9 cellular contexts compared by ENCODE assay signal in genomic region chr4:184096561-184097239, GRCh38.
DNase-seq lines count a peak whose midpoint lies in the region; ATAC-seq and TF ChIP-seq lines count a peak whose summit lies in the region.
"Had no signal": no experiment of that assay in that cellular context is flagged by ENCODE, and none has a peak within 500 bp of the region (broad histone marks: within the 10 kb centered on the region; RNA-seq: fewer than 3 reads in every experiment).

No MANE protein-coding gene starts in this region.

- H3K9me3 ChIP-seq in duodenal mucosa (ENCODE audit: control insufficient read depth in 1 of 2, low read length in 2 of 2) (no peaks in the 10 kb centered on the region), vagina (no peaks in the 10 kb centered on the region), body of pancreas (no peaks in the 10 kb centered on the region)

- no peak overlapping the region for H3K27ac Mint-ChIP-seq in stimulated activated naive CD8-positive, alpha-beta T cell treated with anti-CD3 and anti-CD28 coated beads, Interleukin-15, Interleukin-2, amounts not matched to agents 100 ng/mL and 50 ng/mL, for 24 hours
- peak overlapping the region in 1 of 2 donors; percentile 46 for H3K27ac Mint-ChIP-seq in natural killer cell treated with Interleukin-12 subunit alpha and Interleukin-12 subunit beta and Interleukin-15 and Interleukin-18, amount 100 ng/mL, for 72 hours

- no peak for TF ChIP-seq POLR2A in vagina (IDR thresholded peaks at IDR 0.05)
- no peak for TF ChIP-seq POLR2A in body of pancreas (IDR thresholded peaks at IDR 0.05)

- DNase-seq in stimulated activated naive CD8-positive, alpha-beta T cell treated with anti-CD3 and anti-CD28 coated beads, Interleukin-15, Interleukin-2, amounts not matched to agents 100 U/mL and 50 U/mL, for 24 hours: no peak
- DNase-seq in natural killer cell treated with Interleukin-12 subunit alpha and Interleukin-12 subunit beta and Interleukin-15 and Interleukin-18, amount 100 ng/mL, for 72 hours (ENCODE audit: low spot score): no peak
- DNase-seq in vagina (ENCODE audit: extremely low spot score in 2 of 2) (no peak), COLO668 (lab: John Stamatoyannopoulos, UW; ENCODE audit: unreplicated experiment) (no peak), DMS 273 treated with DMSO at 0.1 percent for 48 hours (lab: John Stamatoyannopoulos, UW) (no peak), body of pancreas (no peak)
- DNase-seq: NCI-H1092 had no signal

- no peaks in the 10 kb centered on the region for H3K9me3 Mint-ChIP-seq in stimulated activated naive CD8-positive, alpha-beta T cell treated with anti-CD3 and anti-CD28 coated beads, Interleukin-15, Interleukin-2, amounts not matched to agents 100 ng/mL and 50 ng/mL, for 24 hours
- H3K9me3 Mint-ChIP-seq in natural killer cell treated with Interleukin-12 subunit alpha and Interleukin-12 subunit beta and Interleukin-15 and Interleukin-18, amount 100 ng/mL, for 72 hours: no peaks in the 10 kb centered on the region

- H3K36me3 ChIP-seq in duodenal mucosa (ENCODE audit: control insufficient read depth in 1 of 2, insufficient read depth in 2 of 2, low read length in 2 of 2) (no peaks in the 10 kb centered on the region), vagina (no peaks in the 10 kb centered on the region), body of pancreas (replicated peaks in 1 of 2; ENCODE audit: insufficient read depth in 1 of 2, low read depth in 2 of 2) (no peaks in the 10 kb centered on the region)

- intact Hi-C loops in vagina (cut with DNase I): no loop called here
- intact Hi-C loops in body of pancreas (cut with DNase I): no loop called here

- H3K4me3 ChIP-seq in duodenal mucosa (ENCODE audit: low read depth in 1 of 2, low read length in 2 of 2) (peak overlapping the region; percentile 13 to 64), vagina (peak overlapping the region; percentile 34 to 41), body of pancreas (no peak overlapping the region)

- no peaks in the 10 kb centered on the region for H3K36me3 Mint-ChIP-seq in stimulated activated naive CD8-positive, alpha-beta T cell treated with anti-CD3 and anti-CD28 coated beads, Interleukin-15, Interleukin-2, amounts not matched to agents 100 ng/mL and 50 ng/mL, for 24 hours (ENCODE audit: low read depth)
- H3K36me3 Mint-ChIP-seq in natural killer cell treated with Interleukin-12 subunit alpha and Interleukin-12 subunit beta and Interleukin-15 and Interleukin-18, amount 100 ng/mL, for 72 hours: no peaks in the 10 kb centered on the region

- TF ChIP-seq CTCF in vagina (IDR thresholded peaks at IDR 0.05) (no peak), body of pancreas (IDR thresholded peaks at IDR 0.05) (no peak)

- WGBS in body of pancreas, 2 donors: 67 to 68% methylated on average over 13 of the region's 13 CpGs

- H3K27ac ChIP-seq in duodenal mucosa (ENCODE audit: low read depth, low read length) (no peak overlapping the region), vagina (no peak overlapping the region), body of pancreas (no peak overlapping the region)

- H3K4me1 ChIP-seq in duodenal mucosa (ENCODE audit: control insufficient read depth in 1 of 2, insufficient read depth in 2 of 2, low read length in 2 of 2) (peaks cover 0 to 3% of the 10 kb centered on the region in 2 donors), vagina (peaks cover 8% of the 10 kb centered on the region), body of pancreas (peaks cover 6% of the 10 kb centered on the region)

- peaks cover 22% of the 10 kb centered on the region for H3K27me3 Mint-ChIP-seq in stimulated activated naive CD8-positive, alpha-beta T cell treated with anti-CD3 and anti-CD28 coated beads, Interleukin-15, Interleukin-2, amounts not matched to agents 100 ng/mL and 50 ng/mL, for 24 hours
- H3K27me3 Mint-ChIP-seq in natural killer cell treated with Interleukin-12 subunit alpha and Interleukin-12 subunit beta and Interleukin-15 and Interleukin-18, amount 100 ng/mL, for 72 hours: peaks cover 7% of the 10 kb centered on the region in 2 donors

- H3K27me3 ChIP-seq in duodenal mucosa (ENCODE audit: control insufficient read depth in 1 of 2, insufficient read depth in 2 of 2, low read length in 2 of 2) (no peaks in the 10 kb centered on the region), vagina (no peaks in the 10 kb centered on the region), body of pancreas (no peaks in the 10 kb centered on the region)

- peak overlapping the region; percentile 53 for H3K4me3 Mint-ChIP-seq in stimulated activated naive CD8-positive, alpha-beta T cell treated with anti-CD3 and anti-CD28 coated beads, Interleukin-15, Interleukin-2, amounts not matched to agents 100 ng/mL and 50 ng/mL, for 24 hours
- H3K4me3 Mint-ChIP-seq in natural killer cell treated with Interleukin-12 subunit alpha and Interleukin-12 subunit beta and Interleukin-15 and Interleukin-18, amount 100 ng/mL, for 72 hours: peak overlapping the region; percentile 59

- H3K9ac ChIP-seq in duodenal mucosa (ENCODE audit: low read depth in 1 of 2, low read length in 2 of 2): peak overlapping the region in 1 of 2 donors; percentile 4

- ATAC-seq in stimulated activated naive CD8-positive, alpha-beta T cell treated with anti-CD3 and anti-CD28 coated beads, Interleukin-15, Interleukin-2, amounts not matched to agents 100 U/mL and 50 U/mL, for 24 hours: no peak
- no peak for ATAC-seq in natural killer cell treated with Interleukin-12 subunit alpha and Interleukin-12 subunit beta and Interleukin-15 and Interleukin-18, amount 100 ng/mL, for 72 hours
- no peak for ATAC-seq in body of pancreas

- no peaks in the 10 kb centered on the region for H3K4me1 Mint-ChIP-seq in stimulated activated naive CD8-positive, alpha-beta T cell treated with anti-CD3 and anti-CD28 coated beads, Interleukin-15, Interleukin-2, amounts not matched to agents 100 ng/mL and 50 ng/mL, for 24 hours (ENCODE audit: low read depth)
- peaks cover 3 to 5% of the 10 kb centered on the region in 2 donors for H3K4me1 Mint-ChIP-seq in natural killer cell treated with Interleukin-12 subunit alpha and Interleukin-12 subunit beta and Interleukin-15 and Interleukin-18, amount 100 ng/mL, for 72 hours (ENCODE audit: low read depth in 2 of 2)

Comparison
In these comparisons a context has a peak if more than half of its experiments do, and no peak if none do; other contexts are left out.
1. H3K4me3 ChIP-seq: peak in duodenal mucosa (2 of 2) and vagina (2 of 2); none in body of pancreas (0 of 2).